In genomic region chr3:73352841-73353493, GRCh38 we compare ENCODE assay signal across 19 cellular contexts.
DNase-seq lines count a peak whose midpoint lies in the region; FAIRE-seq and TF ChIP-seq lines count a peak whose summit lies in the region.
"Had no signal": no experiment of that assay in that cellular context is flagged by ENCODE, and none has a peak within 500 bp of the region (broad histone marks: within the 10 kb centered on the region; RNA-seq: fewer than 3 reads in every experiment).

No MANE protein-coding gene starts in this region.

- no peak overlapping the region for H2AFZ ChIP-seq in astrocyte (ENCODE audit: low read depth, low read length)

- H3K18ac ChIP-seq in mesendoderm (ENCODE audit: low read length): no peak overlapping the region

- no peaks in the 10 kb centered on the region for H3K9me3 ChIP-seq in astrocyte (ENCODE audit: insufficient read depth, low read depth, low read length)

- no peak overlapping the region for H2BK15ac ChIP-seq in mesendoderm (replicated peaks; ENCODE audit: low read depth)

- H2BK120ac ChIP-seq in mesendoderm (ENCODE audit: low read depth, low read length): no peak overlapping the region

- peak overlapping the region; percentile 47 for H3K56ac ChIP-seq in mesendoderm (ENCODE audit: low read length)

- no peaks in the 10 kb centered on the region for H3K79me1 ChIP-seq in mesendoderm (ENCODE audit: low read length)

- H2AK5ac ChIP-seq in mesendoderm (ENCODE audit: low read length): no peak overlapping the region

- no peak overlapping the region for H2BK5ac ChIP-seq in mesendoderm (ENCODE audit: low read length)

- H3K4me1 Mint-ChIP-seq in astrocyte (ENCODE audit: low read depth, unreplicated experiment): peaks cover 5% of the 10 kb centered on the region
- H3K4me1 Mint-ChIP-seq in progenitor cell of endocrine pancreas (ENCODE audit: low read depth): peaks cover 20% of the 10 kb centered on the region

- H3K4me2 ChIP-seq in astrocyte (ENCODE audit: low read length): no peak overlapping the region
- H3K4me2 ChIP-seq in mesendoderm (ENCODE audit: low read length): no peak overlapping the region

- no peak for TF ChIP-seq CTCF in astrocyte (IDR thresholded peaks at IDR 0.05; ENCODE audit: insufficient read depth, low read depth, low read length)
- TF ChIP-seq CTCF in progenitor cell of endocrine pancreas (IDR thresholded peaks at IDR 0.05; ENCODE audit: unreplicated experiment): no peak

- H3K9me3 Mint-ChIP-seq in astrocyte (ENCODE audit: unreplicated experiment) (no peaks in the 10 kb centered on the region), progenitor cell of endocrine pancreas (ENCODE audit: low read depth) (peaks cover under 1% of the 10 kb centered on the region)
- H3K9me3 Mint-ChIP-seq: HFFc6 had no signal

- POLR2A ChIA-PET in HEK293T (lab: Yijun Ruan, JAX): no interaction called here

- WGBS in mesendoderm (ENCODE audit: extremely low coverage, insufficient coverage, low lambda C conversion rate): no CpG with 5 or more reads among the region's 7 CpGs

- H4K5ac ChIP-seq in mesendoderm (ENCODE audit: low read length): no peak overlapping the region

- H3K27ac ChIP-seq in astrocyte (ENCODE audit: low read depth, low read length) (no peak overlapping the region), mesendoderm (ENCODE audit: low read depth, low read length) (no peak overlapping the region)
- H3K27ac ChIP-seq: RWPE1 had no signal

- no peaks in the 10 kb centered on the region for H3K79me2 ChIP-seq in astrocyte (ENCODE audit: insufficient read depth, low read length)
- no peaks in the 10 kb centered on the region for H3K79me2 ChIP-seq in mesendoderm (ENCODE audit: control insufficient read depth, insufficient read depth, low read length)

- H3K27me3 Mint-ChIP-seq in astrocyte (ENCODE audit: low read depth, unreplicated experiment) (peaks cover 29% of the 10 kb centered on the region), progenitor cell of endocrine pancreas (peaks cover 6% of the 10 kb centered on the region)

- peak overlapping the region; percentile 38 for H3K27ac Mint-ChIP-seq in astrocyte (ENCODE audit: unreplicated experiment)
- peak overlapping the region; percentile 38 for H3K27ac Mint-ChIP-seq in progenitor cell of endocrine pancreas
- H3K27ac Mint-ChIP-seq: HFFc6 had no signal

- H4K8ac ChIP-seq in mesendoderm (ENCODE audit: low read depth, low read length): no peak overlapping the region

- H3K4me3 Mint-ChIP-seq in astrocyte (ENCODE audit: unreplicated experiment) (no peak overlapping the region), progenitor cell of endocrine pancreas (ENCODE audit: low read depth) (no peak overlapping the region)
- H3K4me3 Mint-ChIP-seq: HFFc6 had no signal

- H3K23ac ChIP-seq in mesendoderm (ENCODE audit: low read length): no peak overlapping the region

- DNase-seq in HEK293T (ENCODE audit: extremely low spot score) (no peak), astrocyte (ENCODE audit: low read depth) (no peak), mesendoderm (no peak), progenitor cell of endocrine pancreas (ENCODE audit: low spot score, unreplicated experiment) (no peak), A172 (ENCODE audit: low spot score) (no peak), NCI-H524 (lab: John Stamatoyannopoulos, UW) (no peak)
- no peak for DNase-seq in activated CD4-positive, alpha-beta T cell treated with anti-CD3 and anti-CD28 coated beads for 48 hours
- DNase-seq: Calu3, DMS79 treated with DMSO at 0.1 percent for 48 hours, GF-D8, KBM-7, NCI-H2029, NCI-H69, SHP77, SW 1271 had no signal

- no peaks in the 10 kb centered on the region for H4K20me1 ChIP-seq in astrocyte (ENCODE audit: insufficient read depth, low read length)

- no peaks in the 10 kb centered on the region for H3K27me3 ChIP-seq in astrocyte (ENCODE audit: insufficient read depth, low read length)
- no peaks in the 10 kb centered on the region for H3K27me3 ChIP-seq in mesendoderm (ENCODE audit: insufficient read depth, low read length, poor library complexity)

- H3K36me3 ChIP-seq in astrocyte (ENCODE audit: insufficient read depth, low read length) (no peaks in the 10 kb centered on the region), mesendoderm (ENCODE audit: control insufficient read depth, insufficient read depth, low read length) (no peaks in the 10 kb centered on the region)

- H3K36me3 Mint-ChIP-seq in astrocyte (ENCODE audit: low read depth, unreplicated experiment): no peaks in the 10 kb centered on the region
- no peaks in the 10 kb centered on the region for H3K36me3 Mint-ChIP-seq in progenitor cell of endocrine pancreas (ENCODE audit: insufficient read depth)

- H3K4me3 ChIP-seq in astrocyte (ENCODE audit: insufficient read depth, low read depth, low read length): no peak overlapping the region
- H3K4me3 ChIP-seq in mesendoderm (ENCODE audit: low read length): no peak overlapping the region

- no peak overlapping the region for H3K4ac ChIP-seq in mesendoderm (ENCODE audit: low read depth, low read length)

- no peak overlapping the region for H3K9ac ChIP-seq in astrocyte (ENCODE audit: low read length)
- no peak overlapping the region for H3K9ac ChIP-seq in mesendoderm (ENCODE audit: low read length)

- no peak for FAIRE-seq in astrocyte (lab: Jason Lieb, UNC)
- FAIRE-seq: GM12891, HTR-8/SVneo had no signal

- CTCF ChIA-PET in HEK293T (lab: Yijun Ruan, JAX): interaction anchor here (0.6 to 0.7 kb wide), 2 partner anchors 138 to 707 kb away, joined by 3 read pairs; no protein-coding TSS in a partner anchor

- no peaks in the 10 kb centered on the region for H3K4me1 ChIP-seq in astrocyte (ENCODE audit: insufficient read depth, low read length)
- H3K4me1 ChIP-seq in mesendoderm (ENCODE audit: control insufficient read depth, low read depth, low read length): no peaks in the 10 kb centered on the region

TF ChIP-seq in HEK293T, 16 proteins besides CTCF, POLR2A, EP300 and RAD21:
- TF ChIP-seq FOXM1 (IDR thresholded peaks at IDR 0.05; ENCODE audit: borderline replicate concordance) (no peak), ZNF384 (IDR thresholded peaks at IDR 0.05) (peak; percentile 58), LEF1 (IDR thresholded peaks at IDR 0.05; ENCODE audit: borderline replicate concordance) (no peak), CTBP1 (IDR thresholded peaks at IDR 0.05; ENCODE audit: borderline replicate concordance) (peak; percentile 65; the same call in 1 of the 2 replicates), PKNOX1 (IDR thresholded peaks at IDR 0.05) (peak; percentile 60), SP1 (IDR thresholded peaks at IDR 0.05) (no peak)
